Comparison of ENCODE assay signal across 1 cellular context in the genomic region with DNA sequence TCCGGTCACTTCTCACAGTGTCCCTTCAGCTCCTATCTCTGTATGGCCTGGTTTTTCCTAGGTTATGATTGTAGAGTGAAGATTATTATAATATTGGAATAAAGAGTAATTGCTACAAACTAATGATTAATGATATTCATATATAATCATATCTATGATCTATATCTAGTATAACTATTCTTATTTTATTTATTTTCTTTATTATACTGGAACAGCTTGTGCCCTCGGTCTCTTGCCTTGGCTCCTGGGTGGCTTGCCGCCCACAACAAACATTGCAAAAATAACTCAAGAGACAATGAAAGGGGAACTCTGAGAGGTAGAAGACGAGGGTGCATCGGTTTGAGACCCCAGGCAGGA.
TF ChIP-seq lines count a peak whose summit lies in the region.

No MANE protein-coding gene starts in this region.

TF ChIP-seq in K562, 482 proteins besides CTCF, POLR2A, EP300 and RAD21:
- TF ChIP-seq GABPA (tag; conservative IDR thresholded peaks at IDR 0.05; ENCODE audit: low read depth) = peak; percentile 9; the same call in 1 of the 2 replicates
